11 cellular contexts compared by ENCODE assay signal in genomic region chr15:80090879-80091503, GRCh38. TPM values are rescaled to one million over a fixed set of nuclear protein-coding genes. Genes with fewer than 3 reads are reported as not detected.
A peak's percentile ranks its signal among the peaks of the same experiment; 100 is the strongest.
DNase-seq lines count a peak whose midpoint lies in the region; ATAC-seq and TF ChIP-seq lines count a peak whose summit lies in the region.
"Had no signal": no experiment of that assay in that cellular context is flagged by ENCODE, and none has a peak within 500 bp of the region (broad histone marks: within the 10 kb centered on the region; RNA-seq: fewer than 3 reads in every experiment).

No MANE protein-coding gene starts in this region.

- no peaks in the 10 kb centered on the region for H3K27me3 Mint-ChIP-seq in neural progenitor cell (ENCODE audit: insufficient read depth, low read depth)

- ATAC-seq in DND-41 (ENCODE audit: insufficient read depth, low read depth) (no peak), gastrocnemius medialis (no peak)

- H3K79me2 ChIP-seq in DND-41 (ENCODE audit: insufficient read depth, low read length) (peaks cover 87% of the 10 kb centered on the region), KMS-11 (ENCODE audit: insufficient read depth, low read depth) (no peaks in the 10 kb centered on the region; the same call in 1 of the 2 replicates), neural progenitor cell (ENCODE audit: low read depth) (peaks cover 100% of the 10 kb centered on the region)

- TF ChIP-seq POLR2A in gastrocnemius medialis (IDR thresholded peaks at IDR 0.05) = no peak

- H3K4me1 ChIP-seq in DND-41 (ENCODE audit: insufficient read depth, low read length) (no peaks in the 10 kb centered on the region), KMS-11 (ENCODE audit: low read depth, poor library complexity, severe bottlenecking) (peaks cover 5% of the 10 kb centered on the region), neural progenitor cell (no peaks in the 10 kb centered on the region), gastrocnemius medialis (peaks cover 25 to 41% of the 10 kb centered on the region in 2 donors)

- no peaks in the 10 kb centered on the region for H3K27me3 ChIP-seq in DND-41 (ENCODE audit: insufficient read depth, low read length, poor library complexity)
- H3K27me3 ChIP-seq in KMS-11 (ENCODE audit: insufficient read depth, low read depth) = no peaks in the 10 kb centered on the region
- H3K27me3 ChIP-seq in brain microvascular endothelial cell (replicated peaks) = no peaks in the 10 kb centered on the region
- no peaks in the 10 kb centered on the region for H3K27me3 ChIP-seq in neural progenitor cell
- no peaks in the 10 kb centered on the region for H3K27me3 ChIP-seq in gastrocnemius medialis
- H3K27me3 ChIP-seq: SJCRH30 had no signal

- DNase-seq in DND-41 (no peak), brain microvascular endothelial cell (no peak), neural progenitor cell (ENCODE audit: low spot score) (no peak), SW480 (ENCODE audit: low spot score) (no peak), iPS-NIHi11 (ENCODE audit: low spot score) (no peak), gastrocnemius medialis (no peak)
- DNase-seq: activated CD8-positive, alpha-beta memory T cell treated with anti-CD3 and anti-CD28 coated beads, Interleukin-2, amount 50 U/mL, for 48 hours; NCI-H1694 treated with DMSO at 0.1 percent for 48 hours; SJCRH30 had no signal

- H2AFZ ChIP-seq in DND-41 (ENCODE audit: low read depth, low read length) (no peak overlapping the region), KMS-11 (ENCODE audit: low read depth) (no peak overlapping the region), neural progenitor cell (replicated peaks) (no peak overlapping the region)

- H3K27ac ChIP-seq in DND-41 (ENCODE audit: low read length) (no peak overlapping the region), KMS-11 (no peak overlapping the region), brain microvascular endothelial cell (no peak overlapping the region), neural progenitor cell (no peak overlapping the region), gastrocnemius medialis (no peak overlapping the region)
- H3K27ac ChIP-seq: coronary artery, SJCRH30 had no signal

- H3K9me3 ChIP-seq in DND-41 (ENCODE audit: insufficient read depth, low read length, severe bottlenecking) = no peaks in the 10 kb centered on the region
- no peaks in the 10 kb centered on the region for H3K9me3 ChIP-seq in neural progenitor cell (ENCODE audit: low read depth)
- H3K9me3 ChIP-seq in gastrocnemius medialis = no peaks in the 10 kb centered on the region
- H3K9me3 ChIP-seq: SJCRH30 had no signal

- H4K20me1 ChIP-seq in DND-41 (ENCODE audit: insufficient read depth, low read length) (peaks cover 32% of the 10 kb centered on the region), KMS-11 (ENCODE audit: insufficient read depth) (0 out of 2 replicates have a peak, but pooled peaks cover 3% of the 10 kb centered on the region), neural progenitor cell (ENCODE audit: low read depth) (peaks cover 60% of the 10 kb centered on the region)

- H3K4me3 ChIP-seq in DND-41 (ENCODE audit: low read depth in 1 of 2, low read length in 2 of 2) (no peak overlapping the region), KMS-11 (IDR thresholded peaks at IDR 0.05; ENCODE audit: insufficient read depth, low read depth, low read length) (no peak overlapping the region), brain microvascular endothelial cell (ENCODE audit: low read depth, low read length) (no peak overlapping the region), neural progenitor cell (no peak overlapping the region), gastrocnemius medialis (no peak overlapping the region)
- H3K4me3 ChIP-seq: coronary artery, SJCRH30 had no signal

- peaks cover 6% of the 10 kb centered on the region for H3K9me3 Mint-ChIP-seq in neural progenitor cell

- H3K4me1 Mint-ChIP-seq in neural progenitor cell = peaks cover 5% of the 10 kb centered on the region

- in situ Hi-C loops in brain microvascular endothelial cell (cut with HindIII; ENCODE audit: low pct_ligation_motif_present, low sequenced_read_pairs) = no loop called here
- in situ Hi-C loops in gastrocnemius medialis (cut with MboI; ENCODE audit: low sequenced_read_pairs in 4 of 4) = no loop called here

- H3K36me3 Mint-ChIP-seq in neural progenitor cell = peaks cover 9% of the 10 kb centered on the region

- intact Hi-C loops in gastrocnemius medialis (cut with DNase I; ENCODE audit: low total_unique reads) = no loop called here

- H3K4me2 ChIP-seq in DND-41 (ENCODE audit: insufficient read depth, low read length) = no peak overlapping the region
- H3K4me2 ChIP-seq in KMS-11 = no peak overlapping the region
- H3K4me2 ChIP-seq in neural progenitor cell = no peak overlapping the region

- H3F3A ChIP-seq in neural progenitor cell (ENCODE audit: low read depth) = no peaks in the 10 kb centered on the region

- no peak overlapping the region for H3K4me3 Mint-ChIP-seq in neural progenitor cell

- H3K9ac ChIP-seq in DND-41 (ENCODE audit: low read depth, low read length) = no peak overlapping the region
- no peak overlapping the region for H3K9ac ChIP-seq in KMS-11
- H3K9ac ChIP-seq in neural progenitor cell = no peak overlapping the region

- H3K27ac Mint-ChIP-seq in neural progenitor cell = no peak overlapping the region

- peak; percentile 32 for TF ChIP-seq CTCF in DND-41 (IDR thresholded peaks at IDR 0.05; ENCODE audit: borderline replicate concordance, extremely low read depth, low read length, poor library complexity, severe bottlenecking)
- peak; percentile 50 for TF ChIP-seq CTCF in KMS-11 (conservative IDR thresholded peaks at IDR 0.05; ENCODE audit: low read depth, low read length)
- peak; percentile 48 for TF ChIP-seq CTCF in brain microvascular endothelial cell (IDR thresholded peaks at IDR 0.05; ENCODE audit: low read depth, low read length, missing control alignments)
- peak; percentile 51 for TF ChIP-seq CTCF in neural progenitor cell (IDR thresholded peaks at IDR 0.05)
- peak in 1 of 5 experiments; percentile 26 for TF ChIP-seq CTCF in gastrocnemius medialis (IDR thresholded peaks at IDR 0.05 in 4 of 5, conservative IDR thresholded peaks at IDR 0.05 in 1 of 5)

- H3K36me3 ChIP-seq in DND-41 (ENCODE audit: insufficient read depth, low read length) (no peaks in the 10 kb centered on the region), KMS-11 (ENCODE audit: insufficient read depth) (no peaks in the 10 kb centered on the region), brain microvascular endothelial cell (replicated peaks) (no peaks in the 10 kb centered on the region), neural progenitor cell (no peaks in the 10 kb centered on the region), gastrocnemius medialis (no peaks in the 10 kb centered on the region)
- H3K36me3 ChIP-seq: SJCRH30 had no signal

RNA-seq across cellular contexts. Expression of gene ZFAND6, which starts 31.5 kb away (rescaled TPM):
- total RNA-seq in neural progenitor cell (ENCODE audit: low replicate concordance) (221 and 329 TPM in 2 replicates), gastrocnemius medialis (100 to 1,000 TPM in 3 of 4 donors, 10 to 100 TPM in 1; 95.4 to 196 (median 146) TPM)
